In genomic region chr19:37657157-37657556, GRCh38 we compare ENCODE assay signal across 9 cellular contexts. TPM values are rescaled to one million over a fixed set of nuclear protein-coding genes. Genes with fewer than 3 reads are reported as not detected.
DNase-seq lines count a peak whose midpoint lies in the region; ATAC-seq and TF ChIP-seq lines count a peak whose summit lies in the region.
"Not testable (repeated sequence)": the region's sequence is repeated elsewhere in the genome, so short reads cannot be mapped to it uniquely, and the experiment has no call there.
"Had no signal": no experiment of that assay in that cellular context is flagged by ENCODE, and none has a peak within 500 bp of the region (broad histone marks: within the 10 kb centered on the region; RNA-seq: fewer than 3 reads in every experiment).

No MANE protein-coding gene starts in this region.

- H3K27me3 ChIP-seq in BLaER1 treated with 17β-estradiol and CSF1 and Interleukin-3, amounts not matched to agents 10 nM and 100 nM; H9 (ENCODE audit: insufficient read depth, low read length): not testable (repeated sequence)

- H3T11ph ChIP-seq in H9 (ENCODE audit: low read length), result not testable (repeated sequence)

- H3K27ac ChIP-seq in BLaER1 treated with 17β-estradiol and CSF1 and Interleukin-3, amounts not matched to agents 10 nM and 100 nM; H9 (ENCODE audit: insufficient read length, low read depth, low read length): not testable (repeated sequence)

- H4K8ac ChIP-seq in H9 (replicated peaks; ENCODE audit: insufficient read length, low read depth, low read length), result not testable (repeated sequence)

- H3K4me1 Mint-ChIP-seq in H9, result peaks cover 18 to 19% of the 10 kb centered on the region in 2 experiments
- peaks cover 20% of the 10 kb centered on the region for H3K4me1 Mint-ChIP-seq in T-helper 2 cell treated with Interferon-gamma antibody and Interleukin-4, amounts not matched to agents 5 μg/mL and 100 μg/mL, for 36 hours (ENCODE audit: low read depth)
- peaks cover 36% of the 10 kb centered on the region for H3K4me1 Mint-ChIP-seq in activated T-cell treated with anti-CD3 and anti-CD28 coated beads, Interleukin-2, amount 50 U/mL, for 24 hours (ENCODE audit: low read depth)
- H3K4me1 Mint-ChIP-seq in activated naive CD8-positive, alpha-beta T cell treated with anti-CD3 and anti-CD28 coated beads for 36 hours, result peaks cover 34% of the 10 kb centered on the region
- H3K4me1 Mint-ChIP-seq in glutamatergic neuron (ENCODE audit: low read depth, unreplicated experiment), result not testable (repeated sequence)
- H3K4me1 Mint-ChIP-seq in natural killer cell treated with Interleukin-12 subunit alpha and Interleukin-12 subunit beta and Interleukin-15 and Interleukin-18, amount 100 ng/mL, for 72 hours (ENCODE audit: low read depth in 2 of 2), result peaks cover 26 to 35% of the 10 kb centered on the region in 2 donors
- peaks cover 19 to 39% of the 10 kb centered on the region in 2 donors for H3K4me1 Mint-ChIP-seq in stimulated activated naive B cell treated with anti-CD40 and anti-IgM and Interleukin-4, amounts not matched to agents 10 μg/mL and 1 μg/mL and 100 μg/mL, for 72 hours

- H2BK20ac ChIP-seq in H9 (ENCODE audit: low read depth, low read length, poor library complexity, severe bottlenecking), result not testable (repeated sequence)

- H4K91ac ChIP-seq in H9 (ENCODE audit: insufficient read length, low read depth, low read length), result not testable (repeated sequence)

- H4K5ac ChIP-seq in H9 (ENCODE audit: insufficient read length, low read depth, low read length), result not testable (repeated sequence)

- H3K14ac ChIP-seq in H9 (ENCODE audit: insufficient read depth, low read length), result not testable (repeated sequence)

- not testable (repeated sequence) for H3K18ac ChIP-seq in H9 (ENCODE audit: insufficient read length, low read depth, low read length)

- not testable (repeated sequence) for H3K27ac Mint-ChIP-seq in H9; activated T-cell treated with anti-CD3 and anti-CD28 coated beads, Interleukin-2, amount 50 U/mL, for 24 hours; activated naive CD8-positive, alpha-beta T cell treated with anti-CD3 and anti-CD28 coated beads for 36 hours; glutamatergic neuron (ENCODE audit: unreplicated experiment); stimulated activated naive B cell treated with anti-CD40 and anti-IgM and Interleukin-4, amounts not matched to agents 10 μg/mL and 1 μg/mL and 100 μg/mL, for 72 hours
- peak overlapping the region; percentile 39 for H3K27ac Mint-ChIP-seq in T-helper 2 cell treated with Interferon-gamma antibody and Interleukin-4, amounts not matched to agents 5 μg/mL and 100 μg/mL, for 36 hours
- H3K27ac Mint-ChIP-seq in natural killer cell treated with Interleukin-12 subunit alpha and Interleukin-12 subunit beta and Interleukin-15 and Interleukin-18, amount 100 ng/mL, for 72 hours, result peak overlapping the region; percentile 65 to 84

- not testable (repeated sequence) for H3K9ac ChIP-seq in BLaER1 treated with 17β-estradiol and CSF1 and Interleukin-3, amounts not matched to agents 10 nM and 100 nM; H9 (ENCODE audit: extremely low read depth, insufficient read length, low read length)

- not testable (repeated sequence) for ATAC-seq in natural killer cell treated with Interleukin-12 subunit alpha and Interleukin-12 subunit beta and Interleukin-15 and Interleukin-18, amount 100 ng/mL, for 72 hours; stimulated activated naive B cell treated with anti-CD40 and anti-IgM and Interleukin-4, amounts not matched to agents 10 μg/mL and 1 μg/mL and 100 μg/mL, for 72 hours (replicated peaks)

- not testable (repeated sequence) for H3K27me3 Mint-ChIP-seq in H9 (ENCODE audit: low read depth); T-helper 2 cell treated with Interferon-gamma antibody and Interleukin-4, amounts not matched to agents 5 μg/mL and 100 μg/mL, for 36 hours (ENCODE audit: low read depth); activated T-cell treated with anti-CD3 and anti-CD28 coated beads, Interleukin-2, amount 50 U/mL, for 24 hours; activated naive CD8-positive, alpha-beta T cell treated with anti-CD3 and anti-CD28 coated beads for 36 hours; natural killer cell treated with Interleukin-12 subunit alpha and Interleukin-12 subunit beta and Interleukin-15 and Interleukin-18, amount 100 ng/mL, for 72 hours; stimulated activated naive B cell treated with anti-CD40 and anti-IgM and Interleukin-4, amounts not matched to agents 10 μg/mL and 1 μg/mL and 100 μg/mL, for 72 hours
- H3K27me3 Mint-ChIP-seq in glutamatergic neuron (ENCODE audit: unreplicated experiment), result peaks cover 12% of the 10 kb centered on the region

- H2BK5ac ChIP-seq in H9 (ENCODE audit: insufficient read length, low read length), result not testable (repeated sequence)

- H3K9me3 Mint-ChIP-seq in H9, result peaks cover 17 to 21% of the 10 kb centered on the region in 2 experiments
- H3K9me3 Mint-ChIP-seq in T-helper 2 cell treated with Interferon-gamma antibody and Interleukin-4, amounts not matched to agents 5 μg/mL and 100 μg/mL, for 36 hours, result peaks cover 44% of the 10 kb centered on the region
- peaks cover 26% of the 10 kb centered on the region for H3K9me3 Mint-ChIP-seq in activated T-cell treated with anti-CD3 and anti-CD28 coated beads, Interleukin-2, amount 50 U/mL, for 24 hours
- peaks cover 28% of the 10 kb centered on the region for H3K9me3 Mint-ChIP-seq in activated naive CD8-positive, alpha-beta T cell treated with anti-CD3 and anti-CD28 coated beads for 36 hours
- peaks cover 18% of the 10 kb centered on the region for H3K9me3 Mint-ChIP-seq in glutamatergic neuron (ENCODE audit: unreplicated experiment)
- H3K9me3 Mint-ChIP-seq in natural killer cell treated with Interleukin-12 subunit alpha and Interleukin-12 subunit beta and Interleukin-15 and Interleukin-18, amount 100 ng/mL, for 72 hours; stimulated activated naive B cell treated with anti-CD40 and anti-IgM and Interleukin-4, amounts not matched to agents 10 μg/mL and 1 μg/mL and 100 μg/mL, for 72 hours: not testable (repeated sequence)

- H3K4me2 ChIP-seq in BLaER1 treated with 17β-estradiol and CSF1 and Interleukin-3, amounts not matched to agents 10 nM and 100 nM, result peak overlapping the region in 6 of 11 experiments; percentile 84 to 98 (median 90); a peak in 11 of 22 replicates
- H3K4me2 ChIP-seq in H9 (ENCODE audit: insufficient read depth, insufficient read length, low read length), result not testable (repeated sequence)

- not testable (repeated sequence) for H3K4ac ChIP-seq in H9 (ENCODE audit: low read depth, low read length)

- H3K4me3 ChIP-seq in BLaER1 treated with 17β-estradiol and CSF1 and Interleukin-3, amounts not matched to agents 10 nM and 100 nM, result not testable (repeated sequence)

- not testable (repeated sequence) for DNase-seq in H9; T-helper 2 cell treated with Interferon-gamma antibody and Interleukin-4, amounts not matched to agents 5 μg/mL and 100 μg/mL, for 36 hours (ENCODE audit: low spot score); activated T-cell treated with anti-CD3 and anti-CD28 coated beads, Interleukin-2, amount 50 U/mL, for 24 hours; activated naive CD8-positive, alpha-beta T cell treated with anti-CD3 and anti-CD28 coated beads for 36 hours; glutamatergic neuron; natural killer cell treated with Interleukin-12 subunit alpha and Interleukin-12 subunit beta and Interleukin-15 and Interleukin-18, amount 100 ng/mL, for 72 hours (ENCODE audit: low spot score); stimulated activated naive B cell treated with anti-CD40 and anti-IgM and Interleukin-4, amounts not matched to agents 10 μg/mL and 1 μg/mL and 100 μg/mL, for 72 hours

- not testable (repeated sequence) for H2BK15ac ChIP-seq in H9 (ENCODE audit: low read depth, low read length)

- not testable (repeated sequence) for H2BK120ac ChIP-seq in H9 (ENCODE audit: low read depth, low read length, poor library complexity, severe bottlenecking)

- H2AK5ac ChIP-seq in H9 (ENCODE audit: insufficient read length, low read length), result not testable (repeated sequence)

- not testable (repeated sequence) for H3K79me1 ChIP-seq in H9 (ENCODE audit: insufficient read depth, low read depth, low read length, poor library complexity, severe bottlenecking)

- H3K4me3 Mint-ChIP-seq in H9 (peak overlapping the region; percentile 65 to 75; a peak in 3 of 5 replicates), glutamatergic neuron (ENCODE audit: unreplicated experiment) (peak overlapping the region; percentile 95)
- H3K4me3 Mint-ChIP-seq in T-helper 2 cell treated with Interferon-gamma antibody and Interleukin-4, amounts not matched to agents 5 μg/mL and 100 μg/mL, for 36 hours, result peak overlapping the region; percentile 80
- peak overlapping the region; percentile 93 for H3K4me3 Mint-ChIP-seq in activated T-cell treated with anti-CD3 and anti-CD28 coated beads, Interleukin-2, amount 50 U/mL, for 24 hours
- H3K4me3 Mint-ChIP-seq in activated naive CD8-positive, alpha-beta T cell treated with anti-CD3 and anti-CD28 coated beads for 36 hours, result peak overlapping the region; percentile 84
- H3K4me3 Mint-ChIP-seq in natural killer cell treated with Interleukin-12 subunit alpha and Interleukin-12 subunit beta and Interleukin-15 and Interleukin-18, amount 100 ng/mL, for 72 hours, result peak overlapping the region; percentile 88
- peak overlapping the region; percentile 48 to 97 for H3K4me3 Mint-ChIP-seq in stimulated activated naive B cell treated with anti-CD40 and anti-IgM and Interleukin-4, amounts not matched to agents 10 μg/mL and 1 μg/mL and 100 μg/mL, for 72 hours

- H3K23me2 ChIP-seq in H9 (ENCODE audit: insufficient read length, low read depth, low read length, poor library complexity, severe bottlenecking), result peaks cover 14% of the 10 kb centered on the region

- not testable (repeated sequence) for H3K56ac ChIP-seq in H9 (ENCODE audit: insufficient read length, low read depth, low read length)

- H2BK12ac ChIP-seq in H9 (ENCODE audit: insufficient read length, low read depth, low read length), result not testable (repeated sequence)

- H4K20me1 ChIP-seq in BLaER1 treated with 17β-estradiol and CSF1 and Interleukin-3, amounts not matched to agents 10 nM and 100 nM; H9 (ENCODE audit: control insufficient read depth, insufficient read depth, insufficient read length): not testable (repeated sequence)

- not testable (repeated sequence) for H3K36me3 Mint-ChIP-seq in H9 (ENCODE audit: insufficient read depth in 1 of 3, low read depth in 3 of 3); glutamatergic neuron (ENCODE audit: unreplicated experiment)
- peaks cover 25% of the 10 kb centered on the region for H3K36me3 Mint-ChIP-seq in T-helper 2 cell treated with Interferon-gamma antibody and Interleukin-4, amounts not matched to agents 5 μg/mL and 100 μg/mL, for 36 hours (ENCODE audit: low read depth)
- H3K36me3 Mint-ChIP-seq in activated T-cell treated with anti-CD3 and anti-CD28 coated beads, Interleukin-2, amount 50 U/mL, for 24 hours (ENCODE audit: low read depth), result peaks cover 57% of the 10 kb centered on the region
- H3K36me3 Mint-ChIP-seq in activated naive CD8-positive, alpha-beta T cell treated with anti-CD3 and anti-CD28 coated beads for 36 hours, result peaks cover 37% of the 10 kb centered on the region
- H3K36me3 Mint-ChIP-seq in natural killer cell treated with Interleukin-12 subunit alpha and Interleukin-12 subunit beta and Interleukin-15 and Interleukin-18, amount 100 ng/mL, for 72 hours, result peaks cover 26% of the 10 kb centered on the region
- peaks cover 11 to 28% of the 10 kb centered on the region in 2 donors for H3K36me3 Mint-ChIP-seq in stimulated activated naive B cell treated with anti-CD40 and anti-IgM and Interleukin-4, amounts not matched to agents 10 μg/mL and 1 μg/mL and 100 μg/mL, for 72 hours

- not testable (repeated sequence) for H3K23ac ChIP-seq in H9 (ENCODE audit: insufficient read length, low read depth, low read length)

- H3K9me3 ChIP-seq in BLaER1 treated with 17β-estradiol and CSF1 and Interleukin-3, amounts not matched to agents 10 nM and 100 nM (replicated peaks in 1 of 11), result peaks cover 42 to 60% (median 47%) of the 10 kb centered on the region in 11 experiments
- H3K9me3 ChIP-seq in H9 (ENCODE audit: control insufficient read depth, low read depth, low read length), result not testable (repeated sequence)

- H3K79me2 ChIP-seq in H9 (ENCODE audit: insufficient read depth, low read length), result not testable (repeated sequence)

- not testable (repeated sequence) for TF ChIP-seq CTCF in H9 (conservative IDR thresholded peaks at IDR 0.05); glutamatergic neuron (IDR thresholded peaks at IDR 0.05; ENCODE audit: partially characterized antibody, unreplicated experiment)

- no CpG with 5 or more reads among the region's 8 CpGs for WGBS in H9 (ENCODE audit: extremely low coverage, insufficient read length, low lambda C conversion rate)

- peaks cover 15 to 29% (median 24%) of the 10 kb centered on the region in 10 experiments for H3K4me1 ChIP-seq in BLaER1 treated with 17β-estradiol and CSF1 and Interleukin-3, amounts not matched to agents 10 nM and 100 nM
- H3K4me1 ChIP-seq in H9 (ENCODE audit: insufficient read depth, low read length), result not testable (repeated sequence)

- H2AFZ ChIP-seq in H9 (ENCODE audit: low read length), result not testable (repeated sequence)

- H3K36me3 ChIP-seq in BLaER1 treated with 17β-estradiol and CSF1 and Interleukin-3, amounts not matched to agents 10 nM and 100 nM, result peaks cover 3 to 34% (median 16%) of the 10 kb centered on the region in 11 experiments; a peak in 21 of 22 replicates

RNA-seq across cellular contexts. Expression of gene ZFP30, which starts 1.9 kb away (rescaled TPM):
- total RNA-seq in H9 (2021) (10.1 and 10.8 TPM in 2 replicates), glutamatergic neuron (ENCODE audit: unreplicated experiment) (35.9 TPM)
- total RNA-seq in activated naive CD8-positive, alpha-beta T cell treated with anti-CD3 and anti-CD28 coated beads for 36 hours, result 1 to 10 TPM; 7.8 to 8.3 TPM
- 10 to 100 TPM in 1 of 2 donors, 1 to 10 TPM in 1; 9.7 to 16.1 TPM for total RNA-seq in natural killer cell treated with Interleukin-12 subunit alpha and Interleukin-12 subunit beta and Interleukin-15 and Interleukin-18, amount 100 ng/mL, for 72 hours
- total RNA-seq: HT-29 had no signal
